In the genomic region with DNA sequence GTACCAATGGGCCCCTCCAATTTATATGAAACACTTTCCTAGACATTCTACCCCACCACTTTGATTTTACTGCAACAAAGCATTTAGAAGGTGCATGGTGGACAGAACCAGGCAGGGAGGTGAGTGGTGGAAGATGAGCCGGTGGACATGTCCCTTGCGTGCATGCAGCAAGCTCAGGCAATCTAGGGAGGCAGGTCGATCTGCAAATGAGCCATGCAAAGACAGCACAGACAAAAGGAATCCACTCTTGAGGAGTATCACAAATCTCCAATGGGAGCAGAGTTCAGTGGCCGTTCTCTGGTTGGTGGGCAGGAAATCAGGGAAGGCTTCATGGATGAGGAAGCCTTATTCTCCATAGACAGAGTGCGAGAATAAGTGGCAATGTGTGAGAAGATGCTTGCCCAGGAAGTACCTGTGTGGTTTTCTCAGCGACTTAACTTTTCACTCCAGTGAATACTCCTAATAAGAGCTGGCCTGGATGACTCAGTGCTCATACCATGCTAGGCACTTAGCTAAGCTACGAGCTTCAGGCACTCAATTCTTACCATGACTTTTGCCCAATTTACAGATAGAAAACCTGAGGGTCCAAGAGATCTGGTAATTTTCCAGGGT, we compare ENCODE assay signal across 14 cellular contexts.
DNase-seq lines count a peak whose midpoint lies in the region; ATAC-seq and TF ChIP-seq lines count a peak whose summit lies in the region.
"Had no signal": no experiment of that assay in that cellular context is flagged by ENCODE, and none has a peak within 500 bp of the region (broad histone marks: within the 10 kb centered on the region; RNA-seq: fewer than 3 reads in every experiment).

No MANE protein-coding gene starts in this region.

- H3K27ac Mint-ChIP-seq in activated naive CD8-positive, alpha-beta T cell treated with anti-CD3 and anti-CD28 coated beads, Interleukin-2, amount 10 ng/mL, durations not matched to agents 7 days and 5 days, result peak overlapping the region; percentile 98
- H3K27ac Mint-ChIP-seq: activated CD8-positive, alpha-beta memory T cell treated with anti-CD3 and anti-CD28 coated beads, Interleukin-2, amount 10 ng/mL, durations not matched to agents 7 days and 5 days had no signal

- H3K4me1 Mint-ChIP-seq in activated naive CD8-positive, alpha-beta T cell treated with anti-CD3 and anti-CD28 coated beads, Interleukin-2, amount 10 ng/mL, durations not matched to agents 7 days and 5 days, result peaks cover 80% of the 10 kb centered on the region

- peak; percentile 22 for DNase-seq in AG10803 (ENCODE audit: low read depth)
- DNase-seq in activated naive CD8-positive, alpha-beta T cell treated with anti-CD3 and anti-CD28 coated beads, Interleukin-2, amount 10 ng/mL, durations not matched to agents 7 days and 5 days, result no peak
- DNase-seq in left lung, result no peak
- DNase-seq in NCI-H2227 (lab: John Stamatoyannopoulos, UW; ENCODE audit: unreplicated experiment), result no peak
- DNase-seq in T-helper 2 cell, result no peak
- no peak for DNase-seq in tibial nerve (ENCODE audit: low spot score in 2 of 2)
- DNase-seq: activated CD8-positive, alpha-beta memory T cell treated with anti-CD3 and anti-CD28 coated beads, Interleukin-2, amount 10 ng/mL, durations not matched to agents 7 days and 5 days; hippocampal formation; stimulated activated naive CD4-positive, alpha-beta T cell; T1000 had no signal

- TF ChIP-seq POLR2A in tibial nerve (IDR thresholded peaks at IDR 0.05), result no peak

- TF ChIP-seq CTCF in AG10803 (conservative IDR thresholded peaks at IDR 0.05; ENCODE audit: low read length) (no peak), HEK293 (tag by site-specific recombination; IDR thresholded peaks at IDR 0.05) (no peak), left lung (IDR thresholded peaks at IDR 0.05) (no peak), tibial nerve (IDR thresholded peaks at IDR 0.05) (no peak)

- H3K36me3 ChIP-seq in HEK293 (ENCODE audit: control insufficient read depth in 2 of 2, insufficient read depth in 1 of 2, low read length in 2 of 2), result no peaks in the 10 kb centered on the region
- H3K36me3 ChIP-seq in left lung, result no peaks in the 10 kb centered on the region
- H3K36me3 ChIP-seq in tibial nerve, result no peaks in the 10 kb centered on the region
- H3K36me3 ChIP-seq: BLaER1 treated with 17β-estradiol and CSF1 and Interleukin-3, amounts not matched to agents 10 nM and 100 nM; prostate gland had no signal

- peaks cover 2% of the 10 kb centered on the region for H3K9me3 Mint-ChIP-seq in activated naive CD8-positive, alpha-beta T cell treated with anti-CD3 and anti-CD28 coated beads, Interleukin-2, amount 10 ng/mL, durations not matched to agents 7 days and 5 days

- peaks cover 17% of the 10 kb centered on the region for H3K36me3 Mint-ChIP-seq in activated naive CD8-positive, alpha-beta T cell treated with anti-CD3 and anti-CD28 coated beads, Interleukin-2, amount 10 ng/mL, durations not matched to agents 7 days and 5 days

- H3K4me3 ChIP-seq in AG10803 (ENCODE audit: low read length), result no peak overlapping the region
- no peak overlapping the region for H3K4me3 ChIP-seq in HEK293 (ENCODE audit: low read depth, low read length)
- no peak overlapping the region for H3K4me3 ChIP-seq in left lung
- no peak overlapping the region for H3K4me3 ChIP-seq in tibial nerve
- H3K4me3 ChIP-seq: BLaER1 treated with 17β-estradiol and CSF1 and Interleukin-3, amounts not matched to agents 10 nM and 100 nM; prostate gland had no signal

- H3K27me3 Mint-ChIP-seq in activated naive CD8-positive, alpha-beta T cell treated with anti-CD3 and anti-CD28 coated beads, Interleukin-2, amount 10 ng/mL, durations not matched to agents 7 days and 5 days, result no peaks in the 10 kb centered on the region
- H3K27me3 Mint-ChIP-seq: activated CD8-positive, alpha-beta memory T cell treated with anti-CD3 and anti-CD28 coated beads, Interleukin-2, amount 10 ng/mL, durations not matched to agents 7 days and 5 days had no signal

- CTCF ChIA-PET in HEK293 (lab: Yijun Ruan, JAX), result interaction anchor here (0.6 kb wide), 2 partner anchors 169 to 483 kb away, joined by 3 to 5 read pairs; no protein-coding TSS in a partner anchor

- POLR2A ChIA-PET in HEK293 (lab: Yijun Ruan, JAX), result no interaction called here
- POLR2A ChIA-PET in activated naive CD8-positive, alpha-beta T cell treated with anti-CD3 and anti-CD28 coated beads, Interleukin-2, amount 10 ng/mL, durations not matched to agents 7 days and 5 days (lab: Charles Lee), result interaction anchor here (1.2 to 7.3 kb wide), 4 partner anchors 9 to 152 kb away, joined by 3 to 60 read pairs (median 13); no protein-coding TSS in a partner anchor

- 95 to 97% methylated on average over 7 of the region's 7 CpGs for WGBS in tibial nerve, 2 donors

- H3K9me3 ChIP-seq in HEK293 (ENCODE audit: control insufficient read depth, insufficient read depth, low read depth, low read length) (no peaks in the 10 kb centered on the region), left lung (no peaks in the 10 kb centered on the region), tibial nerve (no peaks in the 10 kb centered on the region)
- H3K9me3 ChIP-seq: BLaER1 treated with 17β-estradiol and CSF1 and Interleukin-3, amounts not matched to agents 10 nM and 100 nM; prostate gland had no signal

- TF ChIP-seq EP300 in tibial nerve (IDR thresholded peaks at IDR 0.05), result no peak

- H3K27ac ChIP-seq in HEK293 (ENCODE audit: extremely low read depth, low read depth, low read length) (no peak overlapping the region), left lung (no peak overlapping the region), tibial nerve (no peak overlapping the region)
- H3K27ac ChIP-seq: BLaER1 treated with 17β-estradiol and CSF1 and Interleukin-3, amounts not matched to agents 10 nM and 100 nM; prostate gland had no signal

- peaks cover 2% of the 10 kb centered on the region; the same call in 1 of the 2 replicates for H3K4me1 ChIP-seq in HEK293 (ENCODE audit: control insufficient read depth, insufficient read depth, low read length)
- peaks cover 10 to 26% of the 10 kb centered on the region in 2 donors for H3K4me1 ChIP-seq in left lung
- peaks cover 0 to 47% (median 8%) of the 10 kb centered on the region in 4 donors for H3K4me1 ChIP-seq in tibial nerve

- H3K27me3 ChIP-seq in left lung (no peaks in the 10 kb centered on the region), tibial nerve (no peaks in the 10 kb centered on the region)
- H3K27me3 ChIP-seq: BLaER1 treated with 17β-estradiol and CSF1 and Interleukin-3, amounts not matched to agents 10 nM and 100 nM had no signal

- intact Hi-C loops in left lung (cut with DNase I), result no loop called here

- no peak for ATAC-seq in activated naive CD8-positive, alpha-beta T cell treated with anti-CD3 and anti-CD28 coated beads, Interleukin-2, amount 10 ng/mL, durations not matched to agents 7 days and 5 days (ENCODE audit: low read depth)
- ATAC-seq in left lung, result peak; percentile 74
- no peak for ATAC-seq in HG02642 (IDR thresholded peaks at IDR 0.05; ENCODE audit: poor library complexity, unreplicated experiment)
- ATAC-seq: activated CD8-positive, alpha-beta memory T cell treated with anti-CD3 and anti-CD28 coated beads, Interleukin-2, amount 10 ng/mL, durations not matched to agents 7 days and 5 days had no signal

- H3K4me3 Mint-ChIP-seq in activated naive CD8-positive, alpha-beta T cell treated with anti-CD3 and anti-CD28 coated beads, Interleukin-2, amount 10 ng/mL, durations not matched to agents 7 days and 5 days, result peak overlapping the region; percentile 10
- H3K4me3 Mint-ChIP-seq: activated CD8-positive, alpha-beta memory T cell treated with anti-CD3 and anti-CD28 coated beads, Interleukin-2, amount 10 ng/mL, durations not matched to agents 7 days and 5 days had no signal

TF ChIP-seq in HEK293, 187 proteins besides CTCF, POLR2A, EP300 and RAD21:
- no peak for TF ChIP-seq ZNF561 (tag by site-specific recombination; IDR thresholded peaks at IDR 0.05; ENCODE audit: borderline replicate concordance)
- 0 out of 2 replicates have a peak, but pooled peaks have one; percentile 21 for TF ChIP-seq ZBTB17 (tag by site-specific recombination; IDR thresholded peaks at IDR 0.05)
